1 cellular context compared by ENCODE assay signal in the genomic region with DNA sequence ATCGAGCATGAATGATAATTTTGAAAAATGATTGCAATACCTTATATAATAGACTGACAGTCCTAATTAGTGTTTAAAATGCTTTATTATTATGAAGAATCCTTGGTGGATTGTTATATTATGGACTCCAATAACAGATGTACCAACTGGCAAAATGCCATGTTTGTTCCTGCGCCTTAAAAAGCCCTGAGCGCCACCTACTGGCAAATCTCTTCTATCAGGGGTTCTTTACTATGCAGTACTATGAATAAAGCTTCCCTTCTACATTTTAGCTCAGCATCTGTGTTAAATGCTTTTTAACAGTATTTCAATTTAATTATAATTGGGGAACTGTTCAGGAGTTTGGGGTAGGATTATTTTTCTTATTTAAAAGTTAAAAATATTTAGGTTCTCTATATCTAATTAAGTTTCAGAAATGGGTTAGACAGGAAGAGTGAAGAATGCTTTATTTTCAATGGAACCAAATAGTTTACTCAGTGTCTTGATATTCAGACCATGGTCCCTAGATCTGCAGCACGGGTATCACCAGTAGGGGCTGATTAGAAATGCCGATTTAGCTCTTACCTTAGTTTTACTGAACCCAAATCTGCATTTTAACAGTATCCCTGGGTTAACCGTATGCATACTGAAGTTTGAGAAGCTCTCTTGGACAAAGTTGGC.
A peak's percentile ranks its signal among the peaks of the same experiment; 100 is the strongest.
TF ChIP-seq lines count a peak whose summit lies in the region.

No MANE protein-coding gene starts in this region.

TF ChIP-seq in HepG2, 621 proteins besides CTCF, POLR2A, EP300 and RAD21:
- TF ChIP-seq STAG1 (CRISPR knock-in tag; IDR thresholded peaks at IDR 0.05) (peak; percentile 38), MAFF (IDR thresholded peaks at IDR 0.05; ENCODE audit: low read depth, low read length) (0 out of 2 replicates have a peak, but pooled peaks have one; percentile 8), KLF16 (CRISPR knock-in tag; IDR thresholded peaks at IDR 0.05) (peak in 1 of 2 experiments; percentile 52; a peak in 1 of 4 replicates), GATAD2A (CRISPR knock-in tag; IDR thresholded peaks at IDR 0.05) (peak; percentile 31; the same call in 1 of the 2 replicates), ZNF225 (CRISPR knock-in tag; IDR thresholded peaks at IDR 0.05) (no peak), SAP130 (CRISPR knock-in tag; IDR thresholded peaks at IDR 0.05; ENCODE audit: low read depth) (peak; percentile 32), SMC3 (IDR thresholded peaks at IDR 0.05; ENCODE audit: low read length) (peak; percentile 45), HOXA9 (CRISPR knock-in tag; IDR thresholded peaks at IDR 0.05; ENCODE audit: borderline replicate concordance) (no peak), ARID3A (IDR thresholded peaks at IDR 0.05; ENCODE audit: low read depth, low read length) (peak; percentile 56; the same call in 1 of the 2 replicates)
- TF ChIP-seq, protein P1, sequence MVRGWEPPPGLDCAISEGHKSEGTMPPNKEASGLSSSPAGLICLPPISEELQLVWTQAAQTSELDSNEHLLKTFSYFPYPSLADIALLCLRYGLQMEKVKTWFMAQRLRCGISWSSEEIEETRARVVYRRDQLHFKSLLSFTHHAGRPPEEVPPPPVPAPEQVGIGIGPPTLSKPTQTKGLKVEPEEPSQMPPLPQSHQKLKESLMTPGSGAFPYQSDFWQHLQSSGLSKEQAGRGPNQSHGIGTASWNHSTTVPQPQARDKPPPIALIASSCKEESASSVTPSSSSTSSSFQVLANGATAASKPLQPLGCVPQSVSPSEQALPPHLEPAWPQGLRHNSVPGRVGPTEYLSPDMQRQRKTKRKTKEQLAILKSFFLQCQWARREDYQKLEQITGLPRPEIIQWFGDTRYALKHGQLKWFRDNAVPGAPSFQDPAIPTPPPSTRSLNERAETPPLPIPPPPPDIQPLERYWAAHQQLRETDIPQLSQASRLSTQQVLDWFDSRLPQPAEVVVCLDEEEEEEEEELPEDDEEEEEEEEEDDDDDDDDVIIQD (CRISPR knock-in tag; IDR thresholded peaks at IDR 0.05; ENCODE audit: low read depth): 0 out of 2 replicates have a peak, but pooled peaks have one; percentile 30
- TF ChIP-seq, protein P2, sequence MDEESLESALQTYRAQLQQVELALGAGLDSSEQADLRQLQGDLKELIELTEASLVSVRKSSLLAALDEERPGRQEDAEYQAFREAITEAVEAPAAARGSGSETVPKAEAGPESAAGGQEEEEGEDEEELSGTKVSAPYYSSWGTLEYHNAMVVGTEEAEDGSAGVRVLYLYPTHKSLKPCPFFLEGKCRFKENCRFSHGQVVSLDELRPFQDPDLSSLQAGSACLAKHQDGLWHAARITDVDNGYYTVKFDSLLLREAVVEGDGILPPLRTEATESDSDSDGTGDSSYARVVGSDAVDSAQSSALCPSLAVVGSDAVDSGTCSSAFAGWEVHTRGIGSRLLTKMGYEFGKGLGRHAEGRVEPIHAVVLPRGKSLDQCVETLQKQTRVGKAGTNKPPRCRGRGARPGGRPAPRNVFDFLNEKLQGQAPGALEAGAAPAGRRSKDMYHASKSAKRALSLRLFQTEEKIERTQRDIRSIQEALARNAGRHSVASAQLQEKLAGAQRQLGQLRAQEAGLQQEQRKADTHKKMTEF (CRISPR knock-in tag; IDR thresholded peaks at IDR 0.05): 0 out of 2 replicates have a peak, but pooled peaks have one; percentile 27
